In the genomic region with DNA sequence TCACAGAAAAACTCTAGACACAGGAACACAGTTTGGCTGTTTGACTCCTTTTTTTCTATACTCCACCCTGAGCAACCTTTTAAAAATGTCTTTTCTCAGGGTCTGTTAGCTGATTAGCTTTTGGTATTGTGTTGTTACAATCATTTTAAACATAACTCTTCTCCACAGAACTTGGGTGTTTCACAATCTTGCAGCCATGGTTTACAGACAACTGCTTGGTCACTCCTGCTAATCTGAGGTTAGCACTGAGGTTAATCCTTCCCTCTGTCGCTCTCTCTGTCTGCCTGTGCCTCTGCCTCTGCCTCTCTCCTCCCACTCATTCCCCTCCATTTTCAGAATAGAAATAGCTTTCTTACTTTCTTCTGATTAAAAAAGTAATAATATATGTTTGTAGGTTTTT, we compare ENCODE assay signal across 1 cellular context.
TF ChIP-seq lines count a peak whose summit lies in the region.

No MANE protein-coding gene starts in this region.

TF ChIP-seq in K562, 482 proteins besides CTCF, POLR2A, EP300 and RAD21 (continued from another document and continues in another):
- TF ChIP-seq, protein P1, sequence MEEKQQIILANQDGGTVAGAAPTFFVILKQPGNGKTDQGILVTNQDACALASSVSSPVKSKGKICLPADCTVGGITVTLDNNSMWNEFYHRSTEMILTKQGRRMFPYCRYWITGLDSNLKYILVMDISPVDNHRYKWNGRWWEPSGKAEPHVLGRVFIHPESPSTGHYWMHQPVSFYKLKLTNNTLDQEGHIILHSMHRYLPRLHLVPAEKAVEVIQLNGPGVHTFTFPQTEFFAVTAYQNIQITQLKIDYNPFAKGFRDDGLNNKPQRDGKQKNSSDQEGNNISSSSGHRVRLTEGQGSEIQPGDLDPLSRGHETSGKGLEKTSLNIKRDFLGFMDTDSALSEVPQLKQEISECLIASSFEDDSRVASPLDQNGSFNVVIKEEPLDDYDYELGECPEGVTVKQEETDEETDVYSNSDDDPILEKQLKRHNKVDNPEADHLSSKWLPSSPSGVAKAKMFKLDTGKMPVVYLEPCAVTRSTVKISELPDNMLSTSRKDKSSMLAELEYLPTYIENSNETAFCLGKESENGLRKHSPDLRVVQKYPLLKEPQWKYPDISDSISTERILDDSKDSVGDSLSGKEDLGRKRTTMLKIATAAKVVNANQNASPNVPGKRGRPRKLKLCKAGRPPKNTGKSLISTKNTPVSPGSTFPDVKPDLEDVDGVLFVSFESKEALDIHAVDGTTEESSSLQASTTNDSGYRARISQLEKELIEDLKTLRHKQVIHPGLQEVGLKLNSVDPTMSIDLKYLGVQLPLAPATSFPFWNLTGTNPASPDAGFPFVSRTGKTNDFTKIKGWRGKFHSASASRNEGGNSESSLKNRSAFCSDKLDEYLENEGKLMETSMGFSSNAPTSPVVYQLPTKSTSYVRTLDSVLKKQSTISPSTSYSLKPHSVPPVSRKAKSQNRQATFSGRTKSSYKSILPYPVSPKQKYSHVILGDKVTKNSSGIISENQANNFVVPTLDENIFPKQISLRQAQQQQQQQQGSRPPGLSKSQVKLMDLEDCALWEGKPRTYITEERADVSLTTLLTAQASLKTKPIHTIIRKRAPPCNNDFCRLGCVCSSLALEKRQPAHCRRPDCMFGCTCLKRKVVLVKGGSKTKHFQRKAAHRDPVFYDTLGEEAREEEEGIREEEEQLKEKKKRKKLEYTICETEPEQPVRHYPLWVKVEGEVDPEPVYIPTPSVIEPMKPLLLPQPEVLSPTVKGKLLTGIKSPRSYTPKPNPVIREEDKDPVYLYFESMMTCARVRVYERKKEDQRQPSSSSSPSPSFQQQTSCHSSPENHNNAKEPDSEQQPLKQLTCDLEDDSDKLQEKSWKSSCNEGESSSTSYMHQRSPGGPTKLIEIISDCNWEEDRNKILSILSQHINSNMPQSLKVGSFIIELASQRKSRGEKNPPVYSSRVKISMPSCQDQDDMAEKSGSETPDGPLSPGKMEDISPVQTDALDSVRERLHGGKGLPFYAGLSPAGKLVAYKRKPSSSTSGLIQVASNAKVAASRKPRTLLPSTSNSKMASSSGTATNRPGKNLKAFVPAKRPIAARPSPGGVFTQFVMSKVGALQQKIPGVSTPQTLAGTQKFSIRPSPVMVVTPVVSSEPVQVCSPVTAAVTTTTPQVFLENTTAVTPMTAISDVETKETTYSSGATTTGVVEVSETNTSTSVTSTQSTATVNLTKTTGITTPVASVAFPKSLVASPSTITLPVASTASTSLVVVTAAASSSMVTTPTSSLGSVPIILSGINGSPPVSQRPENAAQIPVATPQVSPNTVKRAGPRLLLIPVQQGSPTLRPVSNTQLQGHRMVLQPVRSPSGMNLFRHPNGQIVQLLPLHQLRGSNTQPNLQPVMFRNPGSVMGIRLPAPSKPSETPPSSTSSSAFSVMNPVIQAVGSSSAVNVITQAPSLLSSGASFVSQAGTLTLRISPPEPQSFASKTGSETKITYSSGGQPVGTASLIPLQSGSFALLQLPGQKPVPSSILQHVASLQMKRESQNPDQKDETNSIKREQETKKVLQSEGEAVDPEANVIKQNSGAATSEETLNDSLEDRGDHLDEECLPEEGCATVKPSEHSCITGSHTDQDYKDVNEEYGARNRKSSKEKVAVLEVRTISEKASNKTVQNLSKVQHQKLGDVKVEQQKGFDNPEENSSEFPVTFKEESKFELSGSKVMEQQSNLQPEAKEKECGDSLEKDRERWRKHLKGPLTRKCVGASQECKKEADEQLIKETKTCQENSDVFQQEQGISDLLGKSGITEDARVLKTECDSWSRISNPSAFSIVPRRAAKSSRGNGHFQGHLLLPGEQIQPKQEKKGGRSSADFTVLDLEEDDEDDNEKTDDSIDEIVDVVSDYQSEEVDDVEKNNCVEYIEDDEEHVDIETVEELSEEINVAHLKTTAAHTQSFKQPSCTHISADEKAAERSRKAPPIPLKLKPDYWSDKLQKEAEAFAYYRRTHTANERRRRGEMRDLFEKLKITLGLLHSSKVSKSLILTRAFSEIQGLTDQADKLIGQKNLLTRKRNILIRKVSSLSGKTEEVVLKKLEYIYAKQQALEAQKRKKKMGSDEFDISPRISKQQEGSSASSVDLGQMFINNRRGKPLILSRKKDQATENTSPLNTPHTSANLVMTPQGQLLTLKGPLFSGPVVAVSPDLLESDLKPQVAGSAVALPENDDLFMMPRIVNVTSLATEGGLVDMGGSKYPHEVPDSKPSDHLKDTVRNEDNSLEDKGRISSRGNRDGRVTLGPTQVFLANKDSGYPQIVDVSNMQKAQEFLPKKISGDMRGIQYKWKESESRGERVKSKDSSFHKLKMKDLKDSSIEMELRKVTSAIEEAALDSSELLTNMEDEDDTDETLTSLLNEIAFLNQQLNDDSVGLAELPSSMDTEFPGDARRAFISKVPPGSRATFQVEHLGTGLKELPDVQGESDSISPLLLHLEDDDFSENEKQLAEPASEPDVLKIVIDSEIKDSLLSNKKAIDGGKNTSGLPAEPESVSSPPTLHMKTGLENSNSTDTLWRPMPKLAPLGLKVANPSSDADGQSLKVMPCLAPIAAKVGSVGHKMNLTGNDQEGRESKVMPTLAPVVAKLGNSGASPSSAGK (IDR thresholded peaks at IDR 0.05), result no peak
- TF ChIP-seq MEF2A (IDR thresholded peaks at IDR 0.05; ENCODE audit: control insufficient read depth, low read depth, low read length) (0 out of 2 replicates have a peak, but pooled peaks have one; percentile 14), ZNF316 (IDR thresholded peaks at IDR 0.05) (peak; percentile 82), STAT5A (IDR thresholded peaks at IDR 0.05; ENCODE audit: borderline replicate concordance, low read length) (peak; percentile 75), MEIS2 (IDR thresholded peaks at IDR 0.05; ENCODE audit: partially characterized antibody) (peak; percentile 53), TAF1 (IDR thresholded peaks at IDR 0.05; ENCODE audit: control insufficient read depth, extremely low read depth, insufficient read depth, low read length, severe bottlenecking) (peak; percentile 53), RCOR1 (IDR thresholded peaks at IDR 0.05; ENCODE audit: borderline replicate concordance in 1 of 2, low read depth in 2 of 2, low read length in 2 of 2) (peak; percentile 71 to 90; a peak in 3 of 4 replicates), PHF21A (IDR thresholded peaks at IDR 0.05; ENCODE audit: borderline replicate concordance, low read depth) (no peak), TAL1 (IDR thresholded peaks at IDR 0.05) (peak; percentile 77), SOX6 (IDR thresholded peaks at IDR 0.05) (peak; percentile 83), C11orf30 (IDR thresholded peaks at IDR 0.05; ENCODE audit: low read depth) (peak; percentile 74), MAFF (IDR thresholded peaks at IDR 0.05; ENCODE audit: low read length) (peak; percentile 76), MTA2 (IDR thresholded peaks at IDR 0.05; ENCODE audit: low read depth) (peak; percentile 59; the same call in 1 of the 2 replicates), NFIC (IDR thresholded peaks at IDR 0.05) (peak; percentile 48), GABPA (tag; conservative IDR thresholded peaks at IDR 0.05; ENCODE audit: low read depth) (no peak), ZKSCAN8 (CRISPR knock-in tag; IDR thresholded peaks at IDR 0.05) (peak; percentile 45; the same call in 1 of the 2 replicates), NFRKB (IDR thresholded peaks at IDR 0.05; ENCODE audit: low read depth) (peak; percentile 91), BRD9 (IDR thresholded peaks at IDR 0.05; ENCODE audit: low read depth, partially characterized antibody) (peak; percentile 94), JUND (IDR thresholded peaks at IDR 0.05; ENCODE audit: borderline replicate concordance, low read depth, low read length) (peak; percentile 69), JUND (tag; IDR thresholded peaks at IDR 0.05; ENCODE audit: borderline replicate concordance, low read depth, low read length) (peak; percentile 47; the same call in 1 of the 3 replicates)
- TF ChIP-seq, protein P2, sequence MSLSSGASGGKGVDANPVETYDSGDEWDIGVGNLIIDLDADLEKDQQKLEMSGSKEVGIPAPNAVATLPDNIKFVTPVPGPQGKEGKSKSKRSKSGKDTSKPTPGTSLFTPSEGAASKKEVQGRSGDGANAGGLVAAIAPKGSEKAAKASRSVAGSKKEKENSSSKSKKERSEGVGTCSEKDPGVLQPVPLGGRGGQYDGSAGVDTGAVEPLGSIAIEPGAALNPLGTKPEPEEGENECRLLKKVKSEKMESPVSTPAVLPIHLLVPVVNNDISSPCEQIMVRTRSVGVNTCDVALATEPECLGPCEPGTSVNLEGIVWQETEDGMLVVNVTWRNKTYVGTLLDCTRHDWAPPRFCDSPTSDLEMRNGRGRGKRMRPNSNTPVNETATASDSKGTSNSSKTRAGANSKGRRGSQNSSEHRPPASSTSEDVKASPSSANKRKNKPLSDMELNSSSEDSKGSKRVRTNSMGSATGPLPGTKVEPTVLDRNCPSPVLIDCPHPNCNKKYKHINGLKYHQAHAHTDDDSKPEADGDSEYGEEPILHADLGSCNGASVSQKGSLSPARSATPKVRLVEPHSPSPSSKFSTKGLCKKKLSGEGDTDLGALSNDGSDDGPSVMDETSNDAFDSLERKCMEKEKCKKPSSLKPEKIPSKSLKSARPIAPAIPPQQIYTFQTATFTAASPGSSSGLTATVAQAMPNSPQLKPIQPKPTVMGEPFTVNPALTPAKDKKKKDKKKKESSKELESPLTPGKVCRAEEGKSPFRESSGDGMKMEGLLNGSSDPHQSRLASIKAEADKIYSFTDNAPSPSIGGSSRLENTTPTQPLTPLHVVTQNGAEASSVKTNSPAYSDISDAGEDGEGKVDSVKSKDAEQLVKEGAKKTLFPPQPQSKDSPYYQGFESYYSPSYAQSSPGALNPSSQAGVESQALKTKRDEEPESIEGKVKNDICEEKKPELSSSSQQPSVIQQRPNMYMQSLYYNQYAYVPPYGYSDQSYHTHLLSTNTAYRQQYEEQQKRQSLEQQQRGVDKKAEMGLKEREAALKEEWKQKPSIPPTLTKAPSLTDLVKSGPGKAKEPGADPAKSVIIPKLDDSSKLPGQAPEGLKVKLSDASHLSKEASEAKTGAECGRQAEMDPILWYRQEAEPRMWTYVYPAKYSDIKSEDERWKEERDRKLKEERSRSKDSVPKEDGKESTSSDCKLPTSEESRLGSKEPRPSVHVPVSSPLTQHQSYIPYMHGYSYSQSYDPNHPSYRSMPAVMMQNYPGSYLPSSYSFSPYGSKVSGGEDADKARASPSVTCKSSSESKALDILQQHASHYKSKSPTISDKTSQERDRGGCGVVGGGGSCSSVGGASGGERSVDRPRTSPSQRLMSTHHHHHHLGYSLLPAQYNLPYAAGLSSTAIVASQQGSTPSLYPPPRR (CRISPR knock-in tag; IDR thresholded peaks at IDR 0.05; ENCODE audit: borderline replicate concordance), result no peak
- TF ChIP-seq, protein P3, sequence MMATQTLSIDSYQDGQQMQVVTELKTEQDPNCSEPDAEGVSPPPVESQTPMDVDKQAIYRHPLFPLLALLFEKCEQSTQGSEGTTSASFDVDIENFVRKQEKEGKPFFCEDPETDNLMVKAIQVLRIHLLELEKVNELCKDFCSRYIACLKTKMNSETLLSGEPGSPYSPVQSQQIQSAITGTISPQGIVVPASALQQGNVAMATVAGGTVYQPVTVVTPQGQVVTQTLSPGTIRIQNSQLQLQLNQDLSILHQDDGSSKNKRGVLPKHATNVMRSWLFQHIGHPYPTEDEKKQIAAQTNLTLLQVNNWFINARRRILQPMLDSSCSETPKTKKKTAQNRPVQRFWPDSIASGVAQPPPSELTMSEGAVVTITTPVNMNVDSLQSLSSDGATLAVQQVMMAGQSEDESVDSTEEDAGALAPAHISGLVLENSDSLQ (IDR thresholded peaks at IDR 0.05), result peak; percentile 58
- TF ChIP-seq, protein P4, sequence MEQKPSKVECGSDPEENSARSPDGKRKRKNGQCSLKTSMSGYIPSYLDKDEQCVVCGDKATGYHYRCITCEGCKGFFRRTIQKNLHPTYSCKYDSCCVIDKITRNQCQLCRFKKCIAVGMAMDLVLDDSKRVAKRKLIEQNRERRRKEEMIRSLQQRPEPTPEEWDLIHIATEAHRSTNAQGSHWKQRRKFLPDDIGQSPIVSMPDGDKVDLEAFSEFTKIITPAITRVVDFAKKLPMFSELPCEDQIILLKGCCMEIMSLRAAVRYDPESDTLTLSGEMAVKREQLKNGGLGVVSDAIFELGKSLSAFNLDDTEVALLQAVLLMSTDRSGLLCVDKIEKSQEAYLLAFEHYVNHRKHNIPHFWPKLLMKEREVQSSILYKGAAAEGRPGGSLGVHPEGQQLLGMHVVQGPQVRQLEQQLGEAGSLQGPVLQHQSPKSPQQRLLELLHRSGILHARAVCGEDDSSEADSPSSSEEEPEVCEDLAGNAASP (IDR thresholded peaks at IDR 0.05), result no peak
- TF ChIP-seq, protein P5, sequence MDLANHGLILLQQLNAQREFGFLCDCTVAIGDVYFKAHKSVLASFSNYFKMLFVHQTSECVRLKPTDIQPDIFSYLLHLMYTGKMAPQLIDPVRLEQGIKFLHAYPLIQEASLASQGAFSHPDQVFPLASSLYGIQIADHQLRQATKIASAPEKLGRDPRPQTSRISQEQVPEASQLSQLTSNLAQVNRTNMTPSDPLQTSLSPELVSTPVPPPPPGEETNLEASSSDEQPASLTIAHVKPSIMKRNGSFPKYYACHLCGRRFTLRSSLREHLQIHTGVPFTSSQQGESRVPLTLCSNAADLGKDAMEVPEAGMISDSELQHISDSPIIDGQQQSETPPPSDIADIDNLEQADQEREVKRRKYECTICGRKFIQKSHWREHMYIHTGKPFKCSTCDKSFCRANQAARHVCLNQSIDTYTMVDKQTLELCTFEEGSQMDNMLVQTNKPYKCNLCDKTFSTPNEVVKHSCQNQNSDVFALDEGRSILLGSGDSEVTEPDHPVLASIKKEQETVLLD (IDR thresholded peaks at IDR 0.05), result 0 out of 2 replicates have a peak, but pooled peaks have one; percentile 44
- TF ChIP-seq, protein P6, sequence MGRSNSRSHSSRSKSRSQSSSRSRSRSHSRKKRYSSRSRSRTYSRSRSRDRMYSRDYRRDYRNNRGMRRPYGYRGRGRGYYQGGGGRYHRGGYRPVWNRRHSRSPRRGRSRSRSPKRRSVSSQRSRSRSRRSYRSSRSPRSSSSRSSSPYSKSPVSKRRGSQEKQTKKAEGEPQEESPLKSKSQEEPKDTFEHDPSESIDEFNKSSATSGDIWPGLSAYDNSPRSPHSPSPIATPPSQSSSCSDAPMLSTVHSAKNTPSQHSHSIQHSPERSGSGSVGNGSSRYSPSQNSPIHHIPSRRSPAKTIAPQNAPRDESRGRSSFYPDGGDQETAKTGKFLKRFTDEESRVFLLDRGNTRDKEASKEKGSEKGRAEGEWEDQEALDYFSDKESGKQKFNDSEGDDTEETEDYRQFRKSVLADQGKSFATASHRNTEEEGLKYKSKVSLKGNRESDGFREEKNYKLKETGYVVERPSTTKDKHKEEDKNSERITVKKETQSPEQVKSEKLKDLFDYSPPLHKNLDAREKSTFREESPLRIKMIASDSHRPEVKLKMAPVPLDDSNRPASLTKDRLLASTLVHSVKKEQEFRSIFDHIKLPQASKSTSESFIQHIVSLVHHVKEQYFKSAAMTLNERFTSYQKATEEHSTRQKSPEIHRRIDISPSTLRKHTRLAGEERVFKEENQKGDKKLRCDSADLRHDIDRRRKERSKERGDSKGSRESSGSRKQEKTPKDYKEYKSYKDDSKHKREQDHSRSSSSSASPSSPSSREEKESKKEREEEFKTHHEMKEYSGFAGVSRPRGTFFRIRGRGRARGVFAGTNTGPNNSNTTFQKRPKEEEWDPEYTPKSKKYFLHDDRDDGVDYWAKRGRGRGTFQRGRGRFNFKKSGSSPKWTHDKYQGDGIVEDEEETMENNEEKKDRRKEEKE (IDR thresholded peaks at IDR 0.05; ENCODE audit: borderline replicate concordance in 1 of 2, control insufficient read depth in 1 of 2, low read depth in 2 of 2, low read length in 1 of 2), result 0 out of 4 replicates have a peak, but pooled peaks of 1 of the 2 experiments have one; percentile 60
- TF ChIP-seq, protein P7, sequence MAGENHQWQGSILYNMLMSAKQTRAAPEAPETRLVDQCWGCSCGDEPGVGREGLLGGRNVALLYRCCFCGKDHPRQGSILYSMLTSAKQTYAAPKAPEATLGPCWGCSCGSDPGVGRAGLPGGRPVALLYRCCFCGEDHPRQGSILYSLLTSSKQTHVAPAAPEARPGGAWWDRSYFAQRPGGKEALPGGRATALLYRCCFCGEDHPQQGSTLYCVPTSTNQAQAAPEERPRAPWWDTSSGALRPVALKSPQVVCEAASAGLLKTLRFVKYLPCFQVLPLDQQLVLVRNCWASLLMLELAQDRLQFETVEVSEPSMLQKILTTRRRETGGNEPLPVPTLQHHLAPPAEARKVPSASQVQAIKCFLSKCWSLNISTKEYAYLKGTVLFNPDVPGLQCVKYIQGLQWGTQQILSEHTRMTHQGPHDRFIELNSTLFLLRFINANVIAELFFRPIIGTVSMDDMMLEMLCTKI (IDR thresholded peaks at IDR 0.05; ENCODE audit: partially characterized antibody), result no peak
